In the genomic region with DNA sequence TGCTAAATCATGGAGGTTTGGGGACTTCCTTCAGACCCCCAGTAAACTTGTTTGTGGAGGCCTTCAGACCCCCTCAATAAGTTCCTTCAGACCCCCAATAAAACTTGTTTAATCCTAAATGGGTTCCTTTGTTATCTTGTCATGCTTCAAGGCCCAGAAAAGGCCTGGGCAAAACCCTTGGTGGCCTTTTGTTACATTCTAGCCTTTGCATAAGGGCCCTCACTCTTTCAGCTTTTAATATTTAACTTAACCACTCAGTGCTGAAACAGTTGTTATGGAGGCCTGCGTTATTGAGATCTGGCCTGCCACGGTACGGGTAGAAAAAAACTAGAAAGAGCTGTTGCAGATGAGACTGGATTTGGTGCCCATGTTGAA, we compare ENCODE assay signal across 1 cellular context.
TF ChIP-seq lines count a peak whose summit lies in the region.

No MANE protein-coding gene starts in this region.

TF ChIP-seq in WTC11, 78 proteins besides CTCF, POLR2A, EP300 and RAD21 (continued from another document):
- TF ChIP-seq PREB (CRISPR knock-in tag; IDR thresholded peaks at IDR 0.05; ENCODE audit: borderline replicate concordance) (no peak), HMGA2 (CRISPR knock-in tag; IDR thresholded peaks at IDR 0.05) (no peak), ESRRA (CRISPR knock-in tag; IDR thresholded peaks at IDR 0.05; ENCODE audit: borderline replicate concordance) (no peak), ERG (CRISPR knock-in tag; IDR thresholded peaks at IDR 0.05) (no peak), FOXP1 (CRISPR knock-in tag; IDR thresholded peaks at IDR 0.05; ENCODE audit: borderline replicate concordance) (no peak)
